In the genomic region with DNA sequence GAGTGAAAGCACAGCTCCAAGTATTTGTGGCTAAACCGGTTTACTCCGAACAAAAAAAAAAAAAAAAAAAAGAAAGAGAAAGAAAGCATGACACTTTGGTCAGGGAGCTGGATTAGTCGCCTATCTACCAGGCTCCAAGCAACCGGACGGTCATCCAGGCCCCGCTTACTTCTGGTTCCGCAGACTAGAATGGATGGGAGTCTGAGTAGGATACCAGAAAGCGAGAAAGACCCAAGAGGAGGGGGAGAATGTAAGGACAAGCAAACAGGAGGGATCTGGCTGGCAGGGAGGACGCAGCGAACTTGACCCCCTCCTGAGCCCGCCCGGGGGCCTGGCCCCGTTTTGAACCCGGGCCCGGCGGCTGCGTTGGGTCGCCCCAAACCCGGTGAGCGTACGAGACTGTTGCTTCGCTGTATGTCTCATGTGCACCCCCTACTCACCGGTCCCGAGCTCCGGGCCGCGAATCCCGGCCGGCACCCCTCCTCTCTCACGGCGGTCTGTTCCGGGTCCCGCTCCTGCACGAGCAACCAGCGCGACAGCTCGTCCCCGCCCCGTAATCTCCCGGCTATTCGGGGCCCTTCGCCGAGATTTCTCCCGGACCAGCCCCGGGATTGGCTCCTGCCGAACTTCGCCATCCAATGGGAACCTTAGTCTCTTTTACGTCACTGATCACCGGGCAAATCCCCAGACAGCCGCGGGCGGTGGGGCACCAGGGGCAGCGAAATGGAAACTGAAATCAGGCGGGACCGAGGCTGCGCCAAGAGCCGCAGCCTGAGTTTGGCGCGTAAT, we compare ENCODE assay signal across 1 cellular context.
TF ChIP-seq lines count a peak whose summit lies in the region.

A gene with protein sequence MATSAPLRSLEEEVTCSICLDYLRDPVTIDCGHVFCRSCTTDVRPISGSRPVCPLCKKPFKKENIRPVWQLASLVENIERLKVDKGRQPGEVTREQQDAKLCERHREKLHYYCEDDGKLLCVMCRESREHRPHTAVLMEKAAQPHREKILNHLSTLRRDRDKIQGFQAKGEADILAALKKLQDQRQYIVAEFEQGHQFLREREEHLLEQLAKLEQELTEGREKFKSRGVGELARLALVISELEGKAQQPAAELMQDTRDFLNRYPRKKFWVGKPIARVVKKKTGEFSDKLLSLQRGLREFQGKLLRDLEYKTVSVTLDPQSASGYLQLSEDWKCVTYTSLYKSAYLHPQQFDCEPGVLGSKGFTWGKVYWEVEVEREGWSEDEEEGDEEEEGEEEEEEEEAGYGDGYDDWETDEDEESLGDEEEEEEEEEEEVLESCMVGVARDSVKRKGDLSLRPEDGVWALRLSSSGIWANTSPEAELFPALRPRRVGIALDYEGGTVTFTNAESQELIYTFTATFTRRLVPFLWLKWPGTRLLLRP (minus strand): TSS at position 542 of the 789 bp plus-strand sequence. CDS start 14,303 bp downstream, outside the sequence.

TF ChIP-seq in HepG2, 621 proteins besides CTCF, POLR2A, EP300 and RAD21 (continued from another document and continues in another):
- TF ChIP-seq ZBTB49 (CRISPR knock-in tag; IDR thresholded peaks at IDR 0.05; ENCODE audit: borderline replicate concordance) (no peak), ZBTB10 (CRISPR knock-in tag; IDR thresholded peaks at IDR 0.05; ENCODE audit: borderline replicate concordance) (no peak), MYC (CRISPR knock-in tag; IDR thresholded peaks at IDR 0.05; ENCODE audit: borderline replicate concordance) (peak; percentile 74), JUNB (CRISPR knock-in tag; IDR thresholded peaks at IDR 0.05; ENCODE audit: borderline replicate concordance) (no peak; the same call in 1 of the 2 replicates), ZNF546 (CRISPR knock-in tag; conservative IDR thresholded peaks at IDR 0.05) (no peak), BORCS8-MEF2B (CRISPR knock-in tag; IDR thresholded peaks at IDR 0.05) (peak; percentile 75), PCBP2 (optimal IDR thresholded peaks at IDR 0.05; ENCODE audit: low read depth, low read length, poor library complexity, severe bottlenecking) (no peak), MXD1 (CRISPR knock-in tag; IDR thresholded peaks at IDR 0.05) (peak; percentile 85; the same call in 1 of the 2 replicates), ZNF674 (CRISPR knock-in tag; IDR thresholded peaks at IDR 0.05; ENCODE audit: low read depth) (no peak), ZFP82 (CRISPR knock-in tag; IDR thresholded peaks at IDR 0.05; ENCODE audit: borderline replicate concordance) (peak; percentile 99), GATAD1 (CRISPR knock-in tag; IDR thresholded peaks at IDR 0.05) (no peak; the same call in none of the 2 replicates), THAP11 (CRISPR knock-in tag; IDR thresholded peaks at IDR 0.05) (peak; percentile 65), PITX1 (CRISPR knock-in tag; IDR thresholded peaks at IDR 0.05) (peak; percentile 84), NFKBIZ (CRISPR knock-in tag; IDR thresholded peaks at IDR 0.05) (0 out of 2 replicates have a peak, but pooled peaks have one; percentile 26), ZNF816 (CRISPR knock-in tag; IDR thresholded peaks at IDR 0.05; ENCODE audit: borderline replicate concordance) (peak; percentile 84; the same call in 1 of the 2 replicates), BCL3 (CRISPR knock-in tag; IDR thresholded peaks at IDR 0.05) (peak; percentile 55; the same call in 1 of the 2 replicates), FOXJ3 (CRISPR knock-in tag; IDR thresholded peaks at IDR 0.05; ENCODE audit: borderline replicate concordance) (no peak), PRDM15 (CRISPR knock-in tag; IDR thresholded peaks at IDR 0.05) (peak; percentile 88), ZNF343 (CRISPR knock-in tag; IDR thresholded peaks at IDR 0.05) (peak; percentile 53; the same call in 1 of the 2 replicates), NR2C2 (CRISPR knock-in tag; IDR thresholded peaks at IDR 0.05; ENCODE audit: borderline replicate concordance) (peak; percentile 66; the same call in 1 of the 2 replicates), SMARCC2 (IDR thresholded peaks at IDR 0.05) (no peak), ZNF800 (CRISPR knock-in tag; IDR thresholded peaks at IDR 0.05) (no peak), KDM5B (CRISPR knock-in tag; IDR thresholded peaks at IDR 0.05; ENCODE audit: borderline replicate concordance) (peak; percentile 94; the same call in 1 of the 2 replicates), ARNTL (CRISPR knock-in tag; IDR thresholded peaks at IDR 0.05) (peak; percentile 81), ZNF253 (CRISPR knock-in tag; IDR thresholded peaks at IDR 0.05; ENCODE audit: borderline replicate concordance) (no peak), HIVEP1 (CRISPR knock-in tag; IDR thresholded peaks at IDR 0.05) (peak; percentile 55; the same call in 1 of the 2 replicates), HOXA7 (CRISPR knock-in tag; IDR thresholded peaks at IDR 0.05) (no peak), ZNF615 (CRISPR knock-in tag; IDR thresholded peaks at IDR 0.05; ENCODE audit: borderline replicate concordance) (no peak), TEAD2 (CRISPR knock-in tag; IDR thresholded peaks at IDR 0.05) (no peak)
- TF ChIP-seq, protein P1, sequence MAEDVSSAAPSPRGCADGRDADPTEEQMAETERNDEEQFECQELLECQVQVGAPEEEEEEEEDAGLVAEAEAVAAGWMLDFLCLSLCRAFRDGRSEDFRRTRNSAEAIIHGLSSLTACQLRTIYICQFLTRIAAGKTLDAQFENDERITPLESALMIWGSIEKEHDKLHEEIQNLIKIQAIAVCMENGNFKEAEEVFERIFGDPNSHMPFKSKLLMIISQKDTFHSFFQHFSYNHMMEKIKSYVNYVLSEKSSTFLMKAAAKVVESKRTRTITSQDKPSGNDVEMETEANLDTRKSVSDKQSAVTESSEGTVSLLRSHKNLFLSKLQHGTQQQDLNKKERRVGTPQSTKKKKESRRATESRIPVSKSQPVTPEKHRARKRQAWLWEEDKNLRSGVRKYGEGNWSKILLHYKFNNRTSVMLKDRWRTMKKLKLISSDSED (CRISPR knock-in tag; IDR thresholded peaks at IDR 0.05), result no peak
- TF ChIP-seq, protein P2, sequence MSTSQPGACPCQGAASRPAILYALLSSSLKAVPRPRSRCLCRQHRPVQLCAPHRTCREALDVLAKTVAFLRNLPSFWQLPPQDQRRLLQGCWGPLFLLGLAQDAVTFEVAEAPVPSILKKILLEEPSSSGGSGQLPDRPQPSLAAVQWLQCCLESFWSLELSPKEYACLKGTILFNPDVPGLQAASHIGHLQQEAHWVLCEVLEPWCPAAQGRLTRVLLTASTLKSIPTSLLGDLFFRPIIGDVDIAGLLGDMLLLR (CRISPR knock-in tag; IDR thresholded peaks at IDR 0.05), result peak; percentile 20; the same call in 1 of the 2 replicates
- TF ChIP-seq, protein P3, sequence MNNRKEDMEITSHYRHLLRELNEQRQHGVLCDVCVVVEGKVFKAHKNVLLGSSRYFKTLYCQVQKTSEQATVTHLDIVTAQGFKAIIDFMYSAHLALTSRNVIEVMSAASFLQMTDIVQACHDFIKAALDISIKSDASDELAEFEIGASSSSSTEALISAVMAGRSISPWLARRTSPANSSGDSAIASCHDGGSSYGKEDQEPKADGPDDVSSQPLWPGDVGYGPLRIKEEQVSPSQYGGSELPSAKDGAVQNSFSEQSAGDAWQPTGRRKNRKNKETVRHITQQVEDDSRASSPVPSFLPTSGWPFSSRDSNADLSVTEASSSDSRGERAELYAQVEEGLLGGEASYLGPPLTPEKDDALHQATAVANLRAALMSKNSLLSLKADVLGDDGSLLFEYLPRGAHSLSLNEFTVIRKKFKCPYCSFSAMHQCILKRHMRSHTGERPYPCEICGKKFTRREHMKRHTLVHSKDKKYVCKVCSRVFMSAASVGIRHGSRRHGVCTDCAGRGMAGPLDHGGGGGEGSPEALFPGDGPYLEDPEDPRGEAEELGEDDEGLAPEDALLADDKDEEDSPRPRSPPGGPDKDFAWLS (CRISPR knock-in tag; IDR thresholded peaks at IDR 0.05; ENCODE audit: borderline replicate concordance), result no peak
